8 cellular contexts compared by ENCODE assay signal in the genomic region with DNA sequence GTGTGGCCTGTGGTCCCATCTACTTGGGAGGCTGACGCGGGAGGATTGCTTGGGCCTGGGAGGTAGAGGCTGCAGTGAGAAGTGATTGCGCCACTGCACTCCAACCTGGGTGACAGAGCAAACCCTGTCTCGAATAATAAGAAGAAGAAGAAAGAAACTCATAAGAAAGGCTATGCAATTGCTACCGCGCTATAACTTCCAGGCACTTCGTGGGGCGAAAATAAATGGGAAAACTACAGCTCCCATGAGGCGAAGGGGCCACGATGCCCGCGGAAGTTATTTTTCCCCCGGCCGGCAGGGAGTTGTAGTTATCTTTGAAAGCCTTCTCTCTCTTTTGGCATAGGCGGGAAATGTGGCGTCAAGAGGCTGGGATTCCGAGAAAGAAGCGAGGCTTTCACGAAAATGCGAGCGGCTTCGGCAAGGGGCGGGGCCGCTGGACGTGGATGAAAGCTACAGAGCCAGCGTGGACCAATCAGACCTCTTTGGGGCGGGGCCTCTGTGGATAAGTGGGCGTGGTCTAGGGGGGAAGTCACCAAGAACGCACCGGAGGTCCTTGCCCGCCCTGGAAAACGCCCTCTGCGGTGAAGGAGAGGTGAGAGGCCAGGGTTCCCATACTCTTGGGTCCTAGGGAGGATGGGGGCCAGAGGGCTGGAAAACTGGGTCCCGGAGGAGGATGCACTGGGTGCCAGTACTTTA. TPM values are rescaled to one million over a fixed set of nuclear protein-coding genes. Genes with fewer than 3 reads are reported as not detected.
DNase-seq lines count a peak whose midpoint lies in the region; ATAC-seq and TF ChIP-seq lines count a peak whose summit lies in the region.

A gene (plus strand): TSS at position 532 of the 696 bp plus-strand sequence. CDS start 485 bp downstream, outside the sequence.

- H3K36me3 Mint-ChIP-seq in T-helper 17 cell (ENCODE audit: low read depth) (peaks cover 3% of the 10 kb centered on the region), progenitor cell of endocrine pancreas (ENCODE audit: insufficient read depth) (peaks cover 6% of the 10 kb centered on the region)

- H3K27ac Mint-ChIP-seq in T-helper 17 cell (peak within 1 kb of the TSS; percentile 97), progenitor cell of endocrine pancreas (peak within 1 kb of the TSS; percentile 98)

- H3K9me3 ChIP-seq in T-helper 17 cell (ENCODE audit: control insufficient read depth, low read length, poor library complexity, severe bottlenecking) (no peaks in the 10 kb centered on the region), left ventricle myocardium inferior (replicated peaks) (no peaks in the 10 kb centered on the region)

- peak within 1 kb of the TSS; percentile 95 for H3K27ac ChIP-seq in left ventricle myocardium inferior (replicated peaks)

- intact Hi-C loops in left ventricle myocardium inferior (cut with micrococcal nuclease), result loop anchor here (10.0 kb wide), 1 partner anchor 55 kb away; a partner anchor contains a TSS

- peak within 1 kb of the TSS; percentile 92 for H3K4me3 ChIP-seq in left ventricle myocardium inferior

- TF ChIP-seq CTCF in GM12872 (IDR thresholded peaks at IDR 0.05; ENCODE audit: insufficient read depth, low read depth, low read length) (peak; percentile 12; the same call in 1 of the 3 replicates), left ventricle myocardium inferior (IDR thresholded peaks at IDR 0.05; ENCODE audit: borderline replicate concordance) (peak; percentile 55), progenitor cell of endocrine pancreas (IDR thresholded peaks at IDR 0.05; ENCODE audit: unreplicated experiment) (no peak)

- H3K27me3 ChIP-seq in left ventricle myocardium inferior (ENCODE audit: low read depth), result no peaks in the 10 kb centered on the region

- peak; percentile 86 for ATAC-seq in HG02852 (IDR thresholded peaks at IDR 0.05; ENCODE audit: unreplicated experiment)
- peak; percentile 98 for ATAC-seq in T-helper 17 cell

- DNase-seq in NCI-H1694 treated with DMSO at 0.1 percent for 48 hours (lab: John Stamatoyannopoulos, UW) (peak; percentile 95), T-helper 17 cell (peak; percentile 94 to 97 (median 96)), amygdala (lab: John Stamatoyannopoulos, UW) (peak in 55 of 56 donors; percentile 69 to 99 (median 97)), left ventricle myocardium inferior (peak; percentile 99), progenitor cell of endocrine pancreas (ENCODE audit: low spot score, unreplicated experiment) (peak; percentile 98), ureter (ENCODE audit: low spot score) (peak; percentile 100)

- H3K4me3 Mint-ChIP-seq in T-helper 17 cell, result peak within 1 kb of the TSS; percentile 99
- peak within 1 kb of the TSS; percentile 97 for H3K4me3 Mint-ChIP-seq in progenitor cell of endocrine pancreas (ENCODE audit: low read depth)

- H3K36me3 ChIP-seq in left ventricle myocardium inferior, result peaks cover 24% of the 10 kb centered on the region

- no peaks in the 10 kb centered on the region for H3K9me3 Mint-ChIP-seq in progenitor cell of endocrine pancreas (ENCODE audit: low read depth)

- H3K4me1 Mint-ChIP-seq in T-helper 17 cell (peaks cover 26% of the 10 kb centered on the region), progenitor cell of endocrine pancreas (ENCODE audit: low read depth) (peaks cover 13% of the 10 kb centered on the region)

- H3K27me3 Mint-ChIP-seq in T-helper 17 cell (peaks cover 1% of the 10 kb centered on the region), progenitor cell of endocrine pancreas (peaks cover under 1% of the 10 kb centered on the region)

- H3K4me1 ChIP-seq in left ventricle myocardium inferior, result peaks cover 54% of the 10 kb centered on the region

RNA-seq across cellular contexts. Expression of the gene that starts here (rescaled TPM):
- total RNA-seq in T-helper 17 cell, result 100 to 1,000 TPM; 118 to 135 TPM
- 221 TPM for total RNA-seq in left ventricle myocardium inferior
- total RNA-seq in progenitor cell of endocrine pancreas, result 149 and 165 TPM in 2 replicates
- 232 TPM for total RNA-seq in ureter

Comparison
In these comparisons a context has a peak if more than half of its experiments do, and no peak if none do; other contexts are left out.
1. Peak in every context shown above with its lines: DNase-seq, ATAC-seq, H3K4me3 ChIP-seq and H3K27ac ChIP-seq.